In the genomic region with DNA sequence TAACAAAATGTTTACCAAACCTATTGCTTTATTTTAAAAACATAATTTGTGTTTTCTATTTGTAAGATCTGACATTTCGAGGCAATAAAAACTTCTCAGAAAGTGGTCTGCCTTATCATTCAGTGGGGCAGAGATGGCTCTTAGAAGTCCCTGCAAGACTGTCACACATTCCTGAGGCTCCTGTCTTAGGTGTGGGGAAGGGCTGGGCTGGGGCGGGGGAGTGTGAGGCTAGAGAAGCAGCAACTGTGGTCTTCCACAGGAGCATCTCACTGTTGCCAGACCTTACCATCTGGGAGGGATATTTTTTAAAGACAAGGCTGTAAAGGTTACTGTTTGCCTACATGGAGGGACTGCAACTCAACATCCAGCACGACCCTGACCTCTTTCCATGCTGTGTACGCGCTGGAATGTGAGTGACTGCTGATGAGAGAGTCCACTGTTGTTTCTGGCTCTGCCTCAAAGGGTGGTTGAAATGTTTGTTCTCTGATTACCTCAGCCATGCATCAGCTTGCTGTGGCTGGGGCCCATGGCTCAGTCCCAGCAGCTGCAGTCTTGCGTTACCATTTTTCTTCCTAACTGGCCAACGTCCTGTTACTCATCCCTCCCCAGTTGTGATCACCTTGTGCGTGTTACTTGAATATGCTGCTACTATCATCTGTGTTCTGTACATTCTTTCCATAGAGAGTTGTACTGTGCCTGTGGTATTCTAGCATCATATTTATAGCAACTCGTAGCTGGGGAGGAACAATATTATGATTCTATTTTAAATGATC, we compare ENCODE assay signal across 8 cellular contexts. TPM values are rescaled to one million over a fixed set of nuclear protein-coding genes. Genes with fewer than 3 reads are reported as not detected.
DNase-seq lines count a peak whose midpoint lies in the region; ATAC-seq and TF ChIP-seq lines count a peak whose summit lies in the region.

No MANE protein-coding gene starts in this region.

- no peak overlapping the region for H4K5ac ChIP-seq in mesendoderm (ENCODE audit: low read length)

- H2AK5ac ChIP-seq in mesendoderm (ENCODE audit: low read length) = no peak overlapping the region

- no peak overlapping the region for H4K8ac ChIP-seq in mesendoderm (ENCODE audit: low read depth, low read length)

- H3K36me3 ChIP-seq in MG63 (peaks cover 3% of the 10 kb centered on the region; the same call in 1 of the 2 replicates), mesendoderm (ENCODE audit: control insufficient read depth, insufficient read depth, low read length) (peaks cover 1% of the 10 kb centered on the region), WERI-Rb-1 (peaks cover 40% of the 10 kb centered on the region)

- H3K79me1 ChIP-seq in mesendoderm (ENCODE audit: low read length) = peaks cover 1% of the 10 kb centered on the region

- no peaks in the 10 kb centered on the region for H3K9me3 ChIP-seq in AG04450 (ENCODE audit: control insufficient read depth, insufficient read depth, low read length)
- H3K9me3 ChIP-seq in MG63 = no peaks in the 10 kb centered on the region
- H3K9me3 ChIP-seq in WERI-Rb-1 (ENCODE audit: severe bottlenecking) = no peaks in the 10 kb centered on the region

- H3K18ac ChIP-seq in mesendoderm (ENCODE audit: low read length) = no peak overlapping the region

- H3K79me2 ChIP-seq in mesendoderm (ENCODE audit: control insufficient read depth, insufficient read depth, low read length) = no peaks in the 10 kb centered on the region

- no peak overlapping the region for H3K4ac ChIP-seq in mesendoderm (ENCODE audit: low read depth, low read length)

- H2BK5ac ChIP-seq in mesendoderm (ENCODE audit: low read length) = peak overlapping the region; percentile 17

- H3K27me3 ChIP-seq in AG04450 (ENCODE audit: control insufficient read depth, insufficient read depth, low read length) (no peaks in the 10 kb centered on the region), MG63 (no peaks in the 10 kb centered on the region), mesendoderm (ENCODE audit: insufficient read depth, low read length, poor library complexity) (no peaks in the 10 kb centered on the region), WERI-Rb-1 (ENCODE audit: insufficient read depth, low read depth, severe bottlenecking) (no peaks in the 10 kb centered on the region)

- H3K27ac ChIP-seq in AG04450 (ENCODE audit: low read depth, low read length) (peak overlapping the region; percentile 84), mesendoderm (ENCODE audit: low read depth, low read length) (no peak overlapping the region), WERI-Rb-1 (no peak overlapping the region)

- H3K9ac ChIP-seq in mesendoderm (ENCODE audit: low read length) = no peak overlapping the region

- no peak for TF ChIP-seq CTCF in AG04450 (IDR thresholded peaks at IDR 0.05; ENCODE audit: low read depth, low read length)
- TF ChIP-seq CTCF in choroid plexus epithelial cell (conservative IDR thresholded peaks at IDR 0.05; ENCODE audit: low read depth, low read length) = no peak
- no peak for TF ChIP-seq CTCF in WERI-Rb-1 (IDR thresholded peaks at IDR 0.05; ENCODE audit: low read depth, low read length)

- ATAC-seq in GM18519 (IDR thresholded peaks at IDR 0.05; ENCODE audit: low FRiP score, unreplicated experiment) = no peak

- H3K4me2 ChIP-seq in mesendoderm (ENCODE audit: low read length) = no peak overlapping the region

- CTCF ChIA-PET in AG04450 (lab: Charles Lee) = interaction anchor here (0.8 to 11.2 kb wide), 2 partner anchors 71 to 87 kb away, joined by 6 to 411 read pairs; a partner anchor contains a TSS

- DNase-seq in AG04450 (ENCODE audit: low read depth, low spot score) (peak; percentile 94), MG63 (peak; percentile 91), choroid plexus epithelial cell (ENCODE audit: low read depth) (peak; percentile 99), mesendoderm (peak; percentile 71), epidermal melanocyte (ENCODE audit: insufficient read length, low spot score) (no peak), WERI-Rb-1 (no peak), NCI-H1436 treated with DMSO at 0.1 percent for 48 hours (lab: John Stamatoyannopoulos, UW) (no peak)

- POLR2A ChIA-PET in AG04450 (lab: Yijun Ruan, JAX) = interaction anchor here (1.2 kb wide), 1 partner anchor 71 kb away, joined by 3 read pairs; no protein-coding TSS in a partner anchor

- no peak overlapping the region for H3K23ac ChIP-seq in mesendoderm (ENCODE audit: low read length)

- H3K56ac ChIP-seq in mesendoderm (ENCODE audit: low read length) = peak overlapping the region; percentile 10

- H3K4me3 ChIP-seq in AG04450 (ENCODE audit: low read depth, low read length) (no peak overlapping the region), MG63 (no peak overlapping the region), choroid plexus epithelial cell (ENCODE audit: low read depth, low read length) (no peak overlapping the region), mesendoderm (ENCODE audit: low read length) (no peak overlapping the region), WERI-Rb-1 (ENCODE audit: low read depth, low read length) (no peak overlapping the region)

- no CpG with 5 or more reads among the region's 9 CpGs for WGBS in mesendoderm (ENCODE audit: extremely low coverage, insufficient coverage, low lambda C conversion rate)

- no peak overlapping the region for H2BK120ac ChIP-seq in mesendoderm (ENCODE audit: low read depth, low read length)

- H2BK15ac ChIP-seq in mesendoderm (replicated peaks; ENCODE audit: low read depth) = no peak overlapping the region

- H3K4me1 ChIP-seq in mesendoderm (ENCODE audit: control insufficient read depth, low read depth, low read length) = peaks cover 17% of the 10 kb centered on the region

RNA-seq across cellular contexts. Expression of a gene that starts 12.4 kb away (rescaled TPM):
- polyA plus RNA-seq in AG04450 (2011; rRNA removed) = 22.8 and 24.7 TPM in 2 replicates
- polyA minus RNA-seq in AG04450 (2011; rRNA and poly(A)+ RNA removed) = 7.8 and 9.4 TPM in 2 replicates
- total RNA-seq in MG63 (2014; rRNA removed; shearing (Covaris generic); ENCODE audit: low replicate concordance) = 3.4 and 7.3 TPM in 2 replicates
- 75.1 TPM for polyA plus RNA-seq in mesendoderm (2013, experiment 1 of 2)
- 73.5 TPM for polyA plus RNA-seq in mesendoderm (2013, experiment 2 of 2)

RNA-seq across cellular contexts. Expression of a gene that starts 12.8 kb away (rescaled TPM):
- polyA plus RNA-seq in AG04450 (2011; rRNA removed) = 21.6 and 24.1 TPM in 2 replicates
- polyA minus RNA-seq in AG04450 (2011; rRNA and poly(A)+ RNA removed) = 19.7 and 44.4 TPM in 2 replicates
- total RNA-seq in MG63 (2014; rRNA removed; shearing (Covaris generic); ENCODE audit: low replicate concordance) = 11.3 and 12.9 TPM in 2 replicates
- 32.7 TPM for polyA plus RNA-seq in mesendoderm (2013, experiment 1 of 2)
- 34.2 TPM for polyA plus RNA-seq in mesendoderm (2013, experiment 2 of 2)

Comparison
In these comparisons a context has a peak if more than half of its experiments do, and no peak if none do; other contexts are left out.
1. DNase-seq: peak in AG04450 (single experiment), MG63 (single experiment), choroid plexus epithelial cell (single experiment) and mesendoderm (single experiment); none in epidermal melanocyte (single experiment), WERI-Rb-1 (single experiment) and NCI-H1436 treated with DMSO at 0.1 percent for 48 hours (single experiment).